1 cellular context compared by ENCODE assay signal in the genomic region with DNA sequence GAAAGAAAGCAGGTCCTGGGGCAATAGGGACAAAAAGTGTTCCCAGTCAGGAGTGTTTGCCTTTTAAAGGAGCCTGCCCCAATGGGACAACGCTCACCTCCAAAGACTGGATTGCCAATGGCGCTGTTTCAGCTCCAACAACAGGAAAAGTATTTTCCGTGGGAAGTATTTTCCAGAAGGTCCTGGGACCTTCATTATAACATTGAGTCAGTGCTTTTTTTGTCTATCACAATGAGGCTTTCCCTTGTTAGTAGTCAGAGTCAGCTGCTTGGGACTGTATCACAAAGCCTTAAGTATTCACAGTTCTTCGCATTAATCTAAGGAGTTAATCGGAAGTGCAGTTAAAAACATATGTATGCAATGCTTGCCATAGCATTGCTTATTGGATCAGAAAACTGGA.
TF ChIP-seq lines count a peak whose summit lies in the region.

No MANE protein-coding gene starts in this region.

TF ChIP-seq in IMR-90, 13 proteins besides CTCF, POLR2A, EP300 and RAD21 (continued from another document):
- TF ChIP-seq, protein P1, sequence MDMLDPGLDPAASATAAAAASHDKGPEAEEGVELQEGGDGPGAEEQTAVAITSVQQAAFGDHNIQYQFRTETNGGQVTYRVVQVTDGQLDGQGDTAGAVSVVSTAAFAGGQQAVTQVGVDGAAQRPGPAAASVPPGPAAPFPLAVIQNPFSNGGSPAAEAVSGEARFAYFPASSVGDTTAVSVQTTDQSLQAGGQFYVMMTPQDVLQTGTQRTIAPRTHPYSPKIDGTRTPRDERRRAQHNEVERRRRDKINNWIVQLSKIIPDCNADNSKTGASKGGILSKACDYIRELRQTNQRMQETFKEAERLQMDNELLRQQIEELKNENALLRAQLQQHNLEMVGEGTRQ (IDR thresholded peaks at IDR 0.05; ENCODE audit: low read depth, low read length) = no peak
- TF ChIP-seq MXI1 (IDR thresholded peaks at IDR 0.05; ENCODE audit: borderline replicate concordance, low read depth, low read length) (no peak), SMC3 (IDR thresholded peaks at IDR 0.05; ENCODE audit: low read depth, low read length) (no peak)
